In genomic region chr14:52094871-52095270, GRCh38 we compare ENCODE assay signal across 1 cellular context.
TF ChIP-seq lines count a peak whose summit lies in the region.

No MANE protein-coding gene starts in this region.

TF ChIP-seq in SK-N-SH treated with all-trans-retinoic acid at 6 μM for 48 hours, 23 proteins besides CTCF, POLR2A, EP300 and RAD21 (continued from another document):
- TF ChIP-seq ZNF565 (CRISPR knock-in tag; conservative IDR thresholded peaks at IDR 0.05; ENCODE audit: low read depth) (no peak), ZFP30 (CRISPR knock-in tag; IDR thresholded peaks at IDR 0.05) (no peak), BACH2 (CRISPR knock-in tag; IDR thresholded peaks at IDR 0.05; ENCODE audit: borderline replicate concordance) (no peak), ESRRG (CRISPR knock-in tag; IDR thresholded peaks at IDR 0.05) (no peak), ZNF70 (CRISPR knock-in tag; IDR thresholded peaks at IDR 0.05) (no peak), ZC3H10 (CRISPR knock-in tag; IDR thresholded peaks at IDR 0.05) (no peak), CSRNP3 (CRISPR knock-in tag; IDR thresholded peaks at IDR 0.05) (no peak), ZNF8 (CRISPR knock-in tag; IDR thresholded peaks at IDR 0.05) (no peak), POU6F1 (CRISPR knock-in tag; IDR thresholded peaks at IDR 0.05; ENCODE audit: borderline replicate concordance, low read depth) (no peak), CREB5 (CRISPR knock-in tag; IDR thresholded peaks at IDR 0.05; ENCODE audit: low read depth) (no peak), OSR1 (CRISPR knock-in tag; IDR thresholded peaks at IDR 0.05) (no peak), GLIS3 (CRISPR knock-in tag; IDR thresholded peaks at IDR 0.05) (no peak), ZFP3 (CRISPR knock-in tag; IDR thresholded peaks at IDR 0.05) (no peak)
